Comparison of ENCODE assay signal across 18 cellular contexts in genomic region chr13:89097994-89098393, GRCh38.
"Had no signal": no experiment of that assay in that cellular context is flagged by ENCODE, and none has a peak within 500 bp of the region (broad histone marks: within the 10 kb centered on the region; RNA-seq: fewer than 3 reads in every experiment).

No MANE protein-coding gene starts in this region.

- ATAC-seq: activated CD8-positive, alpha-beta T cell treated with anti-CD3 and anti-CD28 coated beads, Interleukin-2, amount 10 ng/mL, durations not matched to agents 7 days and 5 days; gastroesophageal sphincter; heart left ventricle; left lung; stimulated activated memory B cell treated with anti-CD40 and anti-IgM and Interleukin-4, amounts not matched to agents 10 μg/mL and 1 μg/mL and 100 μg/mL, for 72 hours had no signal

- H3K9me3 Mint-ChIP-seq: brain, nephron progenitor cell had no signal

- H3K36me3 Mint-ChIP-seq: brain; stimulated activated memory B cell treated with anti-CD40 and anti-IgM and Interleukin-4, amounts not matched to agents 10 μg/mL and 1 μg/mL and 100 μg/mL, for 72 hours had no signal

- H3K27me3 Mint-ChIP-seq: activated CD4-positive, alpha-beta T cell treated with anti-CD3 and anti-CD28 coated beads, Interleukin-2, amount 10 ng/mL, durations not matched to agents 24 days and 14 days; activated T-cell treated with anti-CD3 and anti-CD28 coated beads, Interleukin-2, amount 50 U/mL, for 24 hours; brain; stimulated activated memory B cell treated with anti-CD40 and anti-IgM and Interleukin-4, amounts not matched to agents 10 μg/mL and 1 μg/mL and 100 μg/mL, for 72 hours had no signal

- H3K4me3 Mint-ChIP-seq: activated CD4-positive, alpha-beta T cell treated with anti-CD3 and anti-CD28 coated beads, Interleukin-2, amount 10 ng/mL, durations not matched to agents 24 days and 14 days; activated CD8-positive, alpha-beta T cell treated with anti-CD3 and anti-CD28 coated beads, Interleukin-2, amount 10 ng/mL, durations not matched to agents 7 days and 5 days; activated naive CD4-positive, alpha-beta T cell treated with anti-CD3 and anti-CD28 coated beads for 36 hours; activated T-cell treated with anti-CD3 and anti-CD28 coated beads, Interleukin-2, amount 50 U/mL, for 24 hours; brain; nephron progenitor cell; stimulated activated memory B cell treated with anti-CD40 and anti-IgM and Interleukin-4, amounts not matched to agents 10 μg/mL and 1 μg/mL and 100 μg/mL, for 72 hours had no signal

- H3K4me1 Mint-ChIP-seq: activated CD4-positive, alpha-beta T cell treated with anti-CD3 and anti-CD28 coated beads, Interleukin-2, amount 10 ng/mL, durations not matched to agents 24 days and 14 days; brain; nephron progenitor cell; stimulated activated memory B cell treated with anti-CD40 and anti-IgM and Interleukin-4, amounts not matched to agents 10 μg/mL and 1 μg/mL and 100 μg/mL, for 72 hours had no signal

- DNase-seq: activated CD4-positive, alpha-beta T cell treated with anti-CD3 and anti-CD28 coated beads, Interleukin-2, amount 10 ng/mL, durations not matched to agents 24 days and 14 days; activated CD8-positive, alpha-beta T cell treated with anti-CD3 and anti-CD28 coated beads, Interleukin-2, amount 10 ng/mL, durations not matched to agents 7 days and 5 days; activated naive CD4-positive, alpha-beta T cell treated with anti-CD3 and anti-CD28 coated beads for 36 hours; activated T-cell treated with anti-CD3 and anti-CD28 coated beads, Interleukin-2, amount 50 U/mL, for 24 hours; central memory CD4-positive, alpha-beta T cell; dorsolateral prefrontal cortex; heart left ventricle; left lung; mammary epithelial cell; midbrain; nephron progenitor cell; retina; spleen; stimulated activated CD4-positive, alpha-beta T cell treated with anti-CD3 and anti-CD28 coated beads, Interleukin-4, amount 100 ng/mL, for 4 hours; T1000 had no signal
